10 cellular contexts compared by ENCODE assay signal in genomic region chr3:55330355-55330754, GRCh38.
DNase-seq lines count a peak whose midpoint lies in the region; ATAC-seq and TF ChIP-seq lines count a peak whose summit lies in the region.
"Had no signal": no experiment of that assay in that cellular context is flagged by ENCODE, and none has a peak within 500 bp of the region (broad histone marks: within the 10 kb centered on the region; RNA-seq: fewer than 3 reads in every experiment).

No MANE protein-coding gene starts in this region.

- no peaks in the 10 kb centered on the region for H3K36me3 ChIP-seq in adrenal gland (replicated peaks in 1 of 2)
- H3K36me3 ChIP-seq: neutrophil had no signal

- ATAC-seq in HG03460 (IDR thresholded peaks at IDR 0.05; ENCODE audit: unreplicated experiment), result no peak

- no peak overlapping the region for H3K4me3 ChIP-seq in adrenal gland

- no peaks in the 10 kb centered on the region for H3K4me1 ChIP-seq in adrenal gland (replicated peaks in 1 of 2)

- no peaks in the 10 kb centered on the region for H3K27me3 ChIP-seq in adrenal gland
- H3K27me3 ChIP-seq: neutrophil had no signal

- intact Hi-C loops in adrenal gland (cut with DNase I), result no loop called here

- H3K27ac ChIP-seq in adrenal gland, result no peak overlapping the region
- H3K27ac ChIP-seq: neutrophil had no signal

- DNase-seq in 8988T (peak; percentile 33), HCEC 1CT (peak; percentile 96), adrenal gland (peak in 6 of 7 donors; percentile 16 to 56 (median 34)), islet precursor cell (peak; percentile 86), DMS 273 treated with DMSO at 0.1 percent for 48 hours (lab: John Stamatoyannopoulos, UW) (no peak), GM20000 (ENCODE audit: low spot score) (no peak), retina (no peak)
- DNase-seq: activated naive CD8-positive, alpha-beta T cell treated with anti-CD3 and anti-CD28 coated beads, Interleukin-2, amount 10 ng/mL, durations not matched to agents 7 days and 5 days had no signal

- H3K9me3 ChIP-seq in adrenal gland (replicated peaks in 1 of 3), result no peaks in the 10 kb centered on the region
- H3K9me3 ChIP-seq: neutrophil had no signal

- no peak for TF ChIP-seq CTCF in adrenal gland (IDR thresholded peaks at IDR 0.05)
- TF ChIP-seq CTCF in GM20000 (IDR thresholded peaks at IDR 0.05; ENCODE audit: extremely low read depth, missing control alignments), result no peak

- WGBS in adrenal gland, 4 donors, result 20 to 36% (median 30%) methylated on average over 4 of the region's 4 CpGs

- TF ChIP-seq POLR2A in adrenal gland (IDR thresholded peaks at IDR 0.05), result no peak

Comparison
In these comparisons a context has a peak if more than half of its experiments do, and no peak if none do; other contexts are left out.
1. DNase-seq: peak in 8988T (single experiment), HCEC 1CT (single experiment), adrenal gland (6 of 7) and islet precursor cell (single experiment); none in DMS 273 treated with DMSO at 0.1 percent for 48 hours (single experiment), GM20000 (single experiment) and retina (single experiment).